17 cellular contexts compared by ENCODE assay signal in the genomic region with DNA sequence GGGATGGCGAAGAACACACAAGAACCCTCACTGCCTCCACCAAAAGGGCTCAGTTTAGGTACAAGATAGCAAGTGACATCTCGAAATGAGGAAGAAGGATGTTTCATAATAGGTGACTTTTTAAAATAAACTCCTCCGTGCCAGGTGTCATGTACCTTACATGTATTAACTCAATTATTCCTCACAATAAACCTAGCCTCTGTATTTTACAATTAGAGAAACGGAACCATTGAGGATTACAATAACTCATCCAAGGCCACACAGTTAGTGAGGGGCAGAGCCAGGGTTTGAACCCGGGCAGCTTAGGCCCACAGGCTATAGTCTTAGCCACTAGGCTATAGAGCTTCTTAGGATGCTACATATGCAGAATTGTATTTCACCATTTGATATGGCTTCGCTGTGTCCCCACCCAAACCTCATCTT. TPM values are rescaled to one million over a fixed set of nuclear protein-coding genes. Genes with fewer than 3 reads are reported as not detected.
DNase-seq lines count a peak whose midpoint lies in the region; ATAC-seq, FAIRE-seq and TF ChIP-seq lines count a peak whose summit lies in the region.
"Had no signal": no experiment of that assay in that cellular context is flagged by ENCODE, and none has a peak within 500 bp of the region (broad histone marks: within the 10 kb centered on the region; RNA-seq: fewer than 3 reads in every experiment).

No MANE protein-coding gene starts in this region.

- H3K4me1 ChIP-seq in HEK293 (ENCODE audit: control insufficient read depth, insufficient read depth, low read length), result no peaks in the 10 kb centered on the region
- H3K4me1 ChIP-seq in astrocyte (ENCODE audit: insufficient read depth, low read length), result peaks cover 40% of the 10 kb centered on the region
- peaks cover 4% of the 10 kb centered on the region; the same call in 1 of the 2 replicates for H3K4me1 ChIP-seq in iPS-20b (ENCODE audit: insufficient read depth, low read length)
- H3K4me1 ChIP-seq in aorta (ENCODE audit: control insufficient read depth in 1 of 2, insufficient read depth in 2 of 2, low read length in 2 of 2), result peaks cover 5 to 7% of the 10 kb centered on the region in 2 donors
- H3K4me1 ChIP-seq in tibial artery, result peaks cover 0 to 33% (median 21%) of the 10 kb centered on the region in 4 donors
- H3K4me1 ChIP-seq: BLaER1 treated with 17β-estradiol and CSF1 and Interleukin-3, amounts not matched to agents 10 nM and 100 nM; gastrocnemius medialis had no signal

- H3K4me3 ChIP-seq in AG04450 (ENCODE audit: low read depth, low read length), result peak overlapping the region; percentile 75
- no peak overlapping the region for H3K4me3 ChIP-seq in HEK293 (ENCODE audit: low read depth, low read length)
- H3K4me3 ChIP-seq in astrocyte (ENCODE audit: insufficient read depth, low read depth, low read length), result peak overlapping the region; percentile 63
- peak overlapping the region; percentile 71 for H3K4me3 ChIP-seq in iPS-20b (ENCODE audit: low read length)
- H3K4me3 ChIP-seq in aorta (ENCODE audit: low read length in 2 of 2), result no peak overlapping the region
- H3K4me3 ChIP-seq in tibial artery, result no peak overlapping the region
- H3K4me3 ChIP-seq: BLaER1 treated with 17β-estradiol and CSF1 and Interleukin-3, amounts not matched to agents 10 nM and 100 nM had no signal

- peak overlapping the region; percentile 42 for H3K27ac Mint-ChIP-seq in astrocyte (ENCODE audit: unreplicated experiment)
- H3K27ac Mint-ChIP-seq: activated CD4-positive, alpha-beta T cell treated with anti-CD3 and anti-CD28 coated beads for 36 hours had no signal

- DNase-seq in AG04450 (ENCODE audit: low read depth, low spot score) (no peak), astrocyte (ENCODE audit: low read depth) (no peak), SIG-M5 (lab: John Stamatoyannopoulos, UW) (no peak), aorta (no peak), tibial artery (no peak), NCI-H187 treated with DMSO at 0.1 percent for 48 hours (lab: John Stamatoyannopoulos, UW) (no peak)
- DNase-seq: activated CD4-positive, alpha-beta T cell treated with anti-CD3 and anti-CD28 coated beads for 36 hours; gastrocnemius medialis; GOT3; left ventricle myocardium superior; occipital lobe; SK-N-SH had no signal

- peak overlapping the region; percentile 72 for H3K27ac ChIP-seq in AG04450 (ENCODE audit: low read depth, low read length)
- H3K27ac ChIP-seq in HEK293 (ENCODE audit: extremely low read depth, low read depth, low read length), result no peak overlapping the region
- no peak overlapping the region for H3K27ac ChIP-seq in astrocyte (ENCODE audit: low read depth, low read length)
- no peak overlapping the region for H3K27ac ChIP-seq in iPS-20b (ENCODE audit: low read length)
- H3K27ac ChIP-seq in aorta (ENCODE audit: low read depth in 1 of 2, low read length in 2 of 2), result no peak overlapping the region
- H3K27ac ChIP-seq in tibial artery, result no peak overlapping the region
- H3K27ac ChIP-seq: BLaER1 treated with 17β-estradiol and CSF1 and Interleukin-3, amounts not matched to agents 10 nM and 100 nM had no signal

- intact Hi-C loops in aorta (cut with DNase I), result no loop called here
- intact Hi-C loops in tibial artery (cut with DNase I; ENCODE audit: low total_unique reads), result no loop called here

- no peaks in the 10 kb centered on the region for H3K36me3 Mint-ChIP-seq in astrocyte (ENCODE audit: low read depth, unreplicated experiment)

- ATAC-seq in aorta (ENCODE audit: low FRiP score), result no peak
- ATAC-seq: gastrocnemius medialis had no signal

- H3K9ac ChIP-seq in astrocyte (ENCODE audit: low read length), result peak overlapping the region; percentile 82
- H3K9ac ChIP-seq in iPS-20b (ENCODE audit: low read depth, low read length), result peak overlapping the region; percentile 62; the same call in 1 of the 2 replicates
- H3K9ac ChIP-seq: BLaER1 treated with 17β-estradiol and CSF1 and Interleukin-3, amounts not matched to agents 10 nM and 100 nM; SK-N-SH had no signal

- 81 to 87% methylated on average over 6 of the region's 6 CpGs for WGBS in aorta, 2 donors

- H4K20me1 ChIP-seq in astrocyte (ENCODE audit: insufficient read depth, low read length), result no peaks in the 10 kb centered on the region
- H4K20me1 ChIP-seq: BLaER1 treated with 17β-estradiol and CSF1 and Interleukin-3, amounts not matched to agents 10 nM and 100 nM had no signal

- no peaks in the 10 kb centered on the region for H3K9me3 ChIP-seq in AG04450 (ENCODE audit: control insufficient read depth, insufficient read depth, low read length)
- no peaks in the 10 kb centered on the region for H3K9me3 ChIP-seq in HEK293 (ENCODE audit: control insufficient read depth, insufficient read depth, low read depth, low read length)
- no peaks in the 10 kb centered on the region for H3K9me3 ChIP-seq in astrocyte (ENCODE audit: insufficient read depth, low read depth, low read length)
- no peaks in the 10 kb centered on the region for H3K9me3 ChIP-seq in iPS-20b (ENCODE audit: insufficient read depth, low read depth, low read length)
- no peaks in the 10 kb centered on the region for H3K9me3 ChIP-seq in aorta (ENCODE audit: control insufficient read depth, low read length)
- H3K9me3 ChIP-seq in tibial artery, result no peaks in the 10 kb centered on the region
- H3K9me3 ChIP-seq: gastrocnemius medialis, SK-N-SH, vagina had no signal

- no peak overlapping the region for H2AFZ ChIP-seq in astrocyte (ENCODE audit: low read depth, low read length)

- peak; percentile 45 for FAIRE-seq in astrocyte (lab: Jason Lieb, UNC)
- FAIRE-seq: colon had no signal

- no peaks in the 10 kb centered on the region for H3K79me2 ChIP-seq in astrocyte (ENCODE audit: insufficient read depth, low read length)

- POLR2A ChIA-PET in AG04450 (lab: Yijun Ruan, JAX), result interaction anchor here (0.9 to 1.7 kb wide), 3 partner anchors 9 to 23 kb away, joined by 3 to 5 read pairs (median 3); no protein-coding TSS in a partner anchor
- POLR2A ChIA-PET in HEK293 (lab: Yijun Ruan, JAX), result interaction anchor here (0.5 kb wide), 1 partner anchor 79 kb away, joined by 3 read pairs; no protein-coding TSS in a partner anchor

- H3K9me3 Mint-ChIP-seq in astrocyte (ENCODE audit: unreplicated experiment), result peaks cover 4% of the 10 kb centered on the region

- H3K36me3 ChIP-seq in HEK293 (ENCODE audit: control insufficient read depth in 2 of 2, insufficient read depth in 1 of 2, low read length in 2 of 2), result no peaks in the 10 kb centered on the region
- no peaks in the 10 kb centered on the region for H3K36me3 ChIP-seq in astrocyte (ENCODE audit: insufficient read depth, low read length)
- no peaks in the 10 kb centered on the region for H3K36me3 ChIP-seq in iPS-20b (ENCODE audit: insufficient read depth, low read depth, low read length)
- H3K36me3 ChIP-seq in aorta (ENCODE audit: control insufficient read depth in 1 of 2, insufficient read depth in 2 of 2, low read length in 1 of 2), result no peaks in the 10 kb centered on the region
- H3K36me3 ChIP-seq in tibial artery, result no peaks in the 10 kb centered on the region
- H3K36me3 ChIP-seq: BLaER1 treated with 17β-estradiol and CSF1 and Interleukin-3, amounts not matched to agents 10 nM and 100 nM; gastrocnemius medialis; vagina had no signal

- CTCF ChIA-PET in AG04450 (lab: Charles Lee) (interaction anchor here (1.0 to 4.6 kb wide), 5 partner anchors 15 to 296 kb away, joined by 3 to 26 read pairs (median 3); no protein-coding TSS in a partner anchor), HEK293 (lab: Yijun Ruan, JAX) (interaction anchor here (0.8 to 1.4 kb wide), 4 partner anchors 39 to 975 kb away, joined by 3 to 4 read pairs (median 3); no protein-coding TSS in a partner anchor)

- peak overlapping the region; percentile 74 for H3K4me3 Mint-ChIP-seq in astrocyte (ENCODE audit: unreplicated experiment)
- H3K4me3 Mint-ChIP-seq: activated CD4-positive, alpha-beta T cell treated with anti-CD3 and anti-CD28 coated beads for 36 hours had no signal

- peaks cover 15% of the 10 kb centered on the region for H3K27me3 Mint-ChIP-seq in astrocyte (ENCODE audit: low read depth, unreplicated experiment)

- TF ChIP-seq CTCF in AG04450 (IDR thresholded peaks at IDR 0.05; ENCODE audit: low read depth, low read length), result no peak
- TF ChIP-seq CTCF in HEK293 (tag by site-specific recombination; IDR thresholded peaks at IDR 0.05), result no peak
- no peak for TF ChIP-seq CTCF in astrocyte (IDR thresholded peaks at IDR 0.05; ENCODE audit: insufficient read depth, low read depth, low read length)
- TF ChIP-seq CTCF in tibial artery (IDR thresholded peaks at IDR 0.05), result no peak

- H3K27me3 ChIP-seq in AG04450 (ENCODE audit: control insufficient read depth, insufficient read depth, low read length), result no peaks in the 10 kb centered on the region
- H3K27me3 ChIP-seq in astrocyte (ENCODE audit: insufficient read depth, low read length), result no peaks in the 10 kb centered on the region
- peaks cover 50% of the 10 kb centered on the region for H3K27me3 ChIP-seq in iPS-20b (ENCODE audit: insufficient read depth, low read length)
- H3K27me3 ChIP-seq in aorta (ENCODE audit: control insufficient read depth in 1 of 2, insufficient read depth in 2 of 2, low read length in 1 of 2), result no peaks in the 10 kb centered on the region
- H3K27me3 ChIP-seq in tibial artery, result peaks cover 0 to 31% of the 10 kb centered on the region in 2 donors
- H3K27me3 ChIP-seq: vagina had no signal

- H3K4me2 ChIP-seq in astrocyte (ENCODE audit: low read length), result peak overlapping the region; percentile 92
- H3K4me2 ChIP-seq: BLaER1 treated with 17β-estradiol and CSF1 and Interleukin-3, amounts not matched to agents 10 nM and 100 nM; SK-N-SH had no signal

- peaks cover 33% of the 10 kb centered on the region for H3K4me1 Mint-ChIP-seq in astrocyte (ENCODE audit: low read depth, unreplicated experiment)

TF ChIP-seq in HEK293, 187 proteins besides CTCF, POLR2A, EP300 and RAD21 (continues in another document):
- TF ChIP-seq, protein P1, sequence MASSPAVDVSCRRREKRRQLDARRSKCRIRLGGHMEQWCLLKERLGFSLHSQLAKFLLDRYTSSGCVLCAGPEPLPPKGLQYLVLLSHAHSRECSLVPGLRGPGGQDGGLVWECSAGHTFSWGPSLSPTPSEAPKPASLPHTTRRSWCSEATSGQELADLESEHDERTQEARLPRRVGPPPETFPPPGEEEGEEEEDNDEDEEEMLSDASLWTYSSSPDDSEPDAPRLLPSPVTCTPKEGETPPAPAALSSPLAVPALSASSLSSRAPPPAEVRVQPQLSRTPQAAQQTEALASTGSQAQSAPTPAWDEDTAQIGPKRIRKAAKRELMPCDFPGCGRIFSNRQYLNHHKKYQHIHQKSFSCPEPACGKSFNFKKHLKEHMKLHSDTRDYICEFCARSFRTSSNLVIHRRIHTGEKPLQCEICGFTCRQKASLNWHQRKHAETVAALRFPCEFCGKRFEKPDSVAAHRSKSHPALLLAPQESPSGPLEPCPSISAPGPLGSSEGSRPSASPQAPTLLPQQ (tag by site-specific recombination; IDR thresholded peaks at IDR 0.05), result no peak
- TF ChIP-seq ZNF843 (tag by site-specific recombination; IDR thresholded peaks at IDR 0.05) (no peak), HOXC10 (CRISPR knock-in tag; IDR thresholded peaks at IDR 0.05) (no peak), KLF10 (tag by site-specific recombination; IDR thresholded peaks at IDR 0.05) (peak; percentile 41), GLIS1 (tag by site-specific recombination; IDR thresholded peaks at IDR 0.05) (no peak)

RNA-seq across cellular contexts. Expression of a gene that starts 1.0 kb away (rescaled TPM):
- polyA plus RNA-seq in AG04450 (2011; rRNA removed) (215 and 247 TPM in 2 replicates), aorta (1 to 10 TPM in 1 of 2 donors, under 1 TPM in 1; 0.69 to 2.0 TPM)
- polyA minus RNA-seq in AG04450 (2011; rRNA and poly(A)+ RNA removed), result 171 and 216 TPM in 2 replicates
- total RNA-seq in astrocyte (12.6 and 18.0 TPM in 2 replicates), aorta (1 to 10 TPM; 2.3 to 3.1 TPM)
- total RNA-seq: activated CD4-positive, alpha-beta T cell treated with anti-CD3 and anti-CD28 coated beads for 36 hours had no signal

Comparison
In these comparisons a context has a peak if more than half of its experiments do, and no peak if none do; other contexts are left out.
1. H3K4me3 ChIP-seq: peak in AG04450 (single experiment), astrocyte (single experiment) and iPS-20b (single experiment); none in HEK293 (single experiment), aorta (0 of 2) and tibial artery (0 of 2).